In the genomic region with DNA sequence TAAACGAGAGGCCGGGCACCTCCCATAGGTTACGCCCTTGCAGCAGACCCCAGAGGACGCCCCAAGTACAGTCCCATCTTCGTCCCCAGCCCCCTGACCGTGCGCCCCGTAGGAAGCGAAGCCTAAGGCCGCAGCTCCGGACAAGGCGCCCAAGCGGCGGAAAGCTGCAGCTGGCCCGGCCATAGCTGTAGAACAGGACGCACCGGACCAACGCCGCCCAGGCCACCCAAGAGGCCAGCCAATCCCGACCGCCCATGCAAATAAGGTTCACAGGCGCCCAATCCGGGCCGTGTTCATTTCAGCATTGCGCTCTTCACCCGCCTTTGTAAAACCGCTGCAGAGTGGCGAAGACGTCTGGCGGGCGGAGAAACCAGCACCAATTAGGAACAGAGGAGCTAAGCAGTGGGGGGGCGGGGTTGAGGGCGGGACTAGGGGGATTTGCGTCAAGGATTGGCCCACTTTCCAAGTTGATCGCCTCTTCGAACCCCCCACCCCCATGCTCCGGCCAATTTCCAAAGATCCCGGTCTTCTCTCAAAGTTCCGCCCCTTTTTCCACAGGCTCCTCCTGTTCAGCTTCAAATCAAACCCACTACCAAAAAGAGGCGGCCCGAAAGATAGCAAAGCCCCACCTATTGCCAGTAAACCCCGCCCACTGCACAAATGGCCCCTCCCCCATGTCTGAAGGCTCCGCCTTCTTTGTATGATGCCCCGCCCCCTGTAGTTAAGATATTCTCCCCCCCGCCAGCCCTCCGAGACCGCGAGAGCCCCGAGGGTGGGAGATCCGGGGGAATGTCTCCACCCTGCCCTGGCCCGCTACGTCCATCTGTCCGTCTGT, we compare ENCODE assay signal across 8 cellular contexts. TPM values are rescaled to one million over a fixed set of nuclear protein-coding genes. Genes with fewer than 3 reads are reported as not detected.
A peak's percentile ranks its signal among the peaks of the same experiment; 100 is the strongest.
DNase-seq lines count a peak whose midpoint lies in the region; ATAC-seq, FAIRE-seq and TF ChIP-seq lines count a peak whose summit lies in the region.

Gene TMEM256, minus strand, starts transcription at position 196 of the 835 bp plus-strand sequence. Its CDS starts 13 bp downstream, at position 183.

- DNase-seq in NCI-H187 treated with DMSO at 0.1 percent for 48 hours (lab: John Stamatoyannopoulos, UW) (peak; percentile 64), anterior cingulate cortex (lab: John Stamatoyannopoulos, UW) (peak; percentile 88 to 100 (median 99)), right atrium auricular region (ENCODE audit: low spot score) (peak; percentile 100), psoas muscle (peak; percentile 98 to 99), urothelium cell line (ENCODE audit: low spot score) (peak; percentile 89)

- intact Hi-C loops in T-helper 2 cell treated with Interferon-gamma antibody and Interleukin-4, amounts not matched to agents 100 ng/mL and 5 ng/mL, for 36 hours (cut with micrococcal nuclease), result loop anchor here (1.0 to 5.0 kb wide), 6 partner anchors 10 to 283 kb away; partner anchors contain the start of genes CTDNEP1, ELP5, KCTD11 and PLSCR3
- intact Hi-C loops in psoas muscle (cut with DNase I), result loop anchor here (1.0 to 2.0 kb wide), 2 partner anchors 31 to 80 kb away; partner anchors contain the start of genes POLR2A (in 1 of the 2) and TMEM102 (in 1 of the 2)

- H3K27ac ChIP-seq in right atrium auricular region (peak within 1 kb of the TSS; percentile 91 to 94), psoas muscle (peak within 1 kb of the TSS; percentile 75)

- H3K4me1 ChIP-seq in right atrium auricular region, result peaks cover 0 to 27% of the 10 kb centered on the region in 2 donors
- H3K4me1 ChIP-seq in psoas muscle, result peaks cover 9% of the 10 kb centered on the region

- H3K27me3 ChIP-seq in right atrium auricular region, result no peaks in the 10 kb centered on the region
- H3K27me3 ChIP-seq in psoas muscle (ENCODE audit: insufficient read depth in 3 of 3, low read length in 2 of 3), result no peaks in the 10 kb centered on the region

- no peaks in the 10 kb centered on the region for H3K9me3 ChIP-seq in right atrium auricular region
- H3K9me3 ChIP-seq in psoas muscle, result no peaks in the 10 kb centered on the region

- H3K36me3 ChIP-seq in right atrium auricular region (no peaks in the 10 kb centered on the region), psoas muscle (ENCODE audit: insufficient read depth in 1 of 2, low read depth in 1 of 2) (peaks cover 0 to 7% of the 10 kb centered on the region in 2 donors)

- TF ChIP-seq CTCF in right atrium auricular region (IDR thresholded peaks at IDR 0.05) (no peak), psoas muscle (IDR thresholded peaks at IDR 0.05) (no peak)

- TF ChIP-seq POLR2A in GM15510 (IDR thresholded peaks at IDR 0.05; ENCODE audit: borderline replicate concordance, extremely low read depth, insufficient read length), result peak; percentile 96

- WGBS in psoas muscle, 3 donors, result 0% methylated on average over 42 to 53 of the region's 53 CpGs

- ATAC-seq in HG02938 (IDR thresholded peaks at IDR 0.05; ENCODE audit: unreplicated experiment) (peak; percentile 93), psoas muscle (peak; percentile 91 to 93 (median 92))

- FAIRE-seq in urothelium cell line (lab: Jason Lieb, UNC), result peak; percentile 61

- H3K4me3 ChIP-seq in right atrium auricular region (peak within 1 kb of the TSS; percentile 74 to 76), psoas muscle (peak within 1 kb of the TSS; percentile 73)

RNA-seq across cellular contexts. Expression of gene TMEM256, which starts in this region (rescaled TPM):
- total RNA-seq in T-helper 2 cell treated with Interferon-gamma antibody and Interleukin-4, amounts not matched to agents 100 ng/mL and 5 ng/mL, for 36 hours, result 54.3 and 56.3 TPM in 2 replicates
- 10 to 100 TPM; 43.4 to 64.8 TPM for total RNA-seq in right atrium auricular region
- 10 to 100 TPM; 47.1 to 80.4 (median 53.5) TPM for total RNA-seq in psoas muscle
- 10 to 100 TPM; 62.4 to 75.4 (median 69.7) TPM for polyA plus RNA-seq in psoas muscle

Comparison
In these comparisons a context has a peak if more than half of its experiments do, and no peak if none do; other contexts are left out.
1. Peak in every context shown above with its lines: DNase-seq, ATAC-seq, H3K4me3 ChIP-seq and H3K27ac ChIP-seq.